8 cellular contexts compared by ENCODE assay signal in the genomic region with DNA sequence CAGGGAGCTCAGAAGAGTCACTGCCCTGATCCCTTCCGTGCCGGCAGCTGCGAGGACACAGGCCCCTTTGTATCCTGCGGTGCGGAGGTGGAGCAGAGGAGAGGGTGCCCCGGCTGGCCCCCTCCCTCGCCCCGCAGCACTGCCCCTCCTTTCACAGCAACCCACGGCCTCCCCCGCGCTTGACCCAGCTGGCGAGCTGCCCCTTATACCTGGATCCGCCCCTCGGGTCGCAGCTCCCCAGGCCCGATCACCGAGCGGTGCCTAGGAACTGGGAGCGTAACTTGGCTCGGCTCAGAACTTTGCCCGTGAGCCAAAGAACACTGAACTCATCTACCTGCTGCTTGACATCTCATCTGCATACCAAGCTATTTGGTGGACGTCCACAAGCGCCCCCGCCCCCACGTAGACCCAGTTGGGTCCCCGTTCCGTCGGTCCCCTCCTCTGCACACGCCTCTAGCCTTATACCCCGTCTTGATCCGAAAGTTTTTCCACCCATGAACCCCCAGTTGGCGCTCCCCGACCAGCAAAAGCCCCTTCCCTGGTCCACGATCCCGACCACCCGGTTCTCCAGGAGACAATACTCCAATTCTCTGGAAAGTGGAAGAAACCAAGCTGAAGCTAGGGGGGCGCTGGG. TPM values are rescaled to one million over a fixed set of nuclear protein-coding genes. Genes with fewer than 3 reads are reported as not detected.
DNase-seq lines count a peak whose midpoint lies in the region; TF ChIP-seq lines count a peak whose summit lies in the region.

No MANE protein-coding gene starts in this region.

- no peaks in the 10 kb centered on the region for H3K9me3 ChIP-seq in ovary

- H3K4me1 Mint-ChIP-seq in HFFc6 (ENCODE audit: low read depth) = peaks cover 42% of the 10 kb centered on the region
- peaks cover 59% of the 10 kb centered on the region for H3K4me1 Mint-ChIP-seq in activated naive CD4-positive, alpha-beta T cell treated with anti-CD3 and anti-CD28 coated beads, Interleukin-2, amount 50 U/mL, for 24 hours

- WGBS in ovary, 3 donors = 0 to 1% (median 1%) methylated on average over 28 to 37 of the region's 37 CpGs

- peak; percentile 8 for TF ChIP-seq POLR2A in ovary (IDR thresholded peaks at IDR 0.05)

- TF ChIP-seq CTCF in HFFc6 (IDR thresholded peaks at IDR 0.05) (no peak), ovary (IDR thresholded peaks at IDR 0.05) (no peak)

- DNase-seq in NCI-H345 treated with DMSO at 0.1 percent for 48 hours (lab: John Stamatoyannopoulos, UW; ENCODE audit: unreplicated experiment) (peak; percentile 54), NCI-H345 (lab: John Stamatoyannopoulos, UW) (no peak), HFFc6 (no peak), NCI-H526 (lab: John Stamatoyannopoulos, UW) (peak; percentile 46 to 77), glomerular visceral epithelial cell (ENCODE audit: extremely low spot score) (peak; percentile 11), ovary (peak; percentile 72 to 82 (median 80)), NK-92 (lab: John Stamatoyannopoulos, UW; ENCODE audit: unreplicated experiment) (no peak)

- H3K4me3 ChIP-seq in ovary = peak overlapping the region; percentile 72

- H3K27ac Mint-ChIP-seq in HFFc6 = peak overlapping the region; percentile 88
- peak overlapping the region; percentile 95 for H3K27ac Mint-ChIP-seq in activated naive CD4-positive, alpha-beta T cell treated with anti-CD3 and anti-CD28 coated beads, Interleukin-2, amount 50 U/mL, for 24 hours

- no peak for TF ChIP-seq EP300 in ovary (IDR thresholded peaks at IDR 0.05)

- peaks cover 13% of the 10 kb centered on the region for H3K4me1 ChIP-seq in ovary (ENCODE audit: insufficient read depth)

- H3K36me3 Mint-ChIP-seq in HFFc6 (ENCODE audit: low read depth) = peaks cover 22% of the 10 kb centered on the region
- peaks cover 7% of the 10 kb centered on the region for H3K36me3 Mint-ChIP-seq in activated naive CD4-positive, alpha-beta T cell treated with anti-CD3 and anti-CD28 coated beads, Interleukin-2, amount 50 U/mL, for 24 hours

- no peaks in the 10 kb centered on the region for H3K27me3 ChIP-seq in ovary

- peak overlapping the region; percentile 86 to 89 for H3K27ac ChIP-seq in ovary

- no peaks in the 10 kb centered on the region for H3K9me3 Mint-ChIP-seq in HFFc6
- no peaks in the 10 kb centered on the region for H3K9me3 Mint-ChIP-seq in activated naive CD4-positive, alpha-beta T cell treated with anti-CD3 and anti-CD28 coated beads, Interleukin-2, amount 50 U/mL, for 24 hours

- no peaks in the 10 kb centered on the region for H3K36me3 ChIP-seq in ovary

- peak overlapping the region; percentile 95 for H3K4me3 Mint-ChIP-seq in HFFc6
- peak overlapping the region; percentile 98 for H3K4me3 Mint-ChIP-seq in activated naive CD4-positive, alpha-beta T cell treated with anti-CD3 and anti-CD28 coated beads, Interleukin-2, amount 50 U/mL, for 24 hours

- H3K27me3 Mint-ChIP-seq in HFFc6 (ENCODE audit: insufficient read depth) = peaks cover 5% of the 10 kb centered on the region
- no peaks in the 10 kb centered on the region for H3K27me3 Mint-ChIP-seq in activated naive CD4-positive, alpha-beta T cell treated with anti-CD3 and anti-CD28 coated beads, Interleukin-2, amount 50 U/mL, for 24 hours

- intact Hi-C loops in ovary (cut with DNase I) = loop anchor here in 3 of 4 donors (5.0 kb wide), 1 partner anchor 97 kb away; the partner anchor contains the start of gene PYM1 (in 3 of the 3)

RNA-seq across cellular contexts. Expression of gene DNAJC14, which starts 0.7 kb away (rescaled TPM):
- total RNA-seq in HFFc6 (2021; fragmentation: NEBNext Ultra II Directional; extraction: Animal tissue kit (Norgen Biotek cat#: 25700)) = 10 to 100 TPM; 31.7 to 33.5 (median 32.5) TPM
- total RNA-seq in ovary = 10 to 100 TPM; 15.7 to 32.8 (median 23.0) TPM
- polyA plus RNA-seq in ovary = 10 to 100 TPM; 19.3 to 26.8 TPM

RNA-seq across cellular contexts. Expression of gene ORMDL2, which starts 12.2 kb away (rescaled TPM):
- total RNA-seq in HFFc6 (2021; fragmentation: NEBNext Ultra II Directional; extraction: Animal tissue kit (Norgen Biotek cat#: 25700)) = 100 to 1,000 TPM in 1 of 6 experiments, 10 to 100 TPM in 5; 79.9 to 100 (median 90.1) TPM
- 10 to 100 TPM in 6 of 7 donors, 1 to 10 TPM in 1; 8.6 to 38.9 (median 20.8) TPM for total RNA-seq in ovary
- polyA plus RNA-seq in ovary = 10 to 100 TPM; 15.7 to 35.5 TPM

RNA-seq across cellular contexts. Expression of gene SARNP, which starts 12.6 kb away (rescaled TPM):
- total RNA-seq in HFFc6 (2021; fragmentation: NEBNext Ultra II Directional; extraction: Animal tissue kit (Norgen Biotek cat#: 25700)) = 10 to 100 TPM; 68.9 to 85.5 (median 78.4) TPM
- 10 to 100 TPM; 48.0 to 60.8 (median 58.6) TPM for total RNA-seq in ovary
- polyA plus RNA-seq in ovary = 10 to 100 TPM; 71.6 to 89.3 TPM

RNA-seq across cellular contexts. Expression of gene MMP19, which starts 12.7 kb away (rescaled TPM):
- total RNA-seq in HFFc6 (2021; fragmentation: NEBNext Ultra II Directional; extraction: Animal tissue kit (Norgen Biotek cat#: 25700)) = 10 to 100 TPM; 13.7 to 24.7 (median 21.4) TPM
- total RNA-seq in ovary = 10 to 100 TPM in 6 of 7 donors, 1 to 10 TPM in 1; 3.6 to 42.7 (median 23.3) TPM
- polyA plus RNA-seq in ovary = 10 to 100 TPM; 11.3 to 23.3 TPM

Comparison
In these comparisons a context has a peak if more than half of its experiments do, and no peak if none do; other contexts are left out.
1. DNase-seq: peak in NCI-H345 treated with DMSO at 0.1 percent for 48 hours (single experiment), NCI-H526 (2 of 2), glomerular visceral epithelial cell (single experiment) and ovary (5 of 5); none in NCI-H345 (single experiment), HFFc6 (single experiment) and NK-92 (single experiment).